Comparison of ENCODE assay signal across 27 cellular contexts in the genomic region with DNA sequence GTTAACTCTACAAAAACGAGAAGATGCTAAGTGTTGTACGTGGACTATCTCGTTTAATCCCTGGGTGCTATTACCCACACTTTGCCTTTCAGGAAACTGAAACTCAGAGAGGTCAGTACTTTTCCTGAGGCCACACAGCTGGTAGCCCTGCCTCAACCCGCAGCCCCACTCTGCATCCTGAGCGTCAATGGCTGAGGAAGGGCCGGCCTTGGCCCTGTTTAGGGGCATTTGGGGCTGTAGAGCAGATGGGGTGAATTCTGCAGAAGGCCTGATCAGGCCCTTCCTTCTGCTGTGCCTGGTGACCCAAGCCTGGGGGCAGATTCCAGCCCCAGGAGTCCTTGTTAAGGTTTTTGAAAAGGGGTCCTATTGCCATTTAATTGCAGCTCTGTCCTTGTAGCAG. TPM values are rescaled to one million over a fixed set of nuclear protein-coding genes. Genes with fewer than 3 reads are reported as not detected.
"Had no signal": no experiment of that assay in that cellular context is flagged by ENCODE, and none has a peak within 500 bp of the region (broad histone marks: within the 10 kb centered on the region; RNA-seq: fewer than 3 reads in every experiment).

No MANE protein-coding gene starts in this region.

- H3K4me3 Mint-ChIP-seq: activated B cell treated with CpG ODN at 0.5 μM for 24 hours; activated CD4-positive, alpha-beta T cell treated with anti-CD3 and anti-CD28 coated beads for 36 hours; activated naive CD4-positive, alpha-beta T cell treated with anti-CD3 and anti-CD28 coated beads for 36 hours; activated T-cell treated with anti-CD3 and anti-CD28 coated beads, Interleukin-2, amount 50 U/mL, for 4 hours; mesothelial cell of epicardium; naive thymus-derived CD8-positive, alpha-beta T cell had no signal

- H3K27ac ChIP-seq: adrenal gland, right atrium auricular region had no signal

- H3K9me3 Mint-ChIP-seq: activated B cell treated with CpG ODN at 0.5 μM for 24 hours; activated naive CD4-positive, alpha-beta T cell treated with anti-CD3 and anti-CD28 coated beads for 36 hours; activated T-cell treated with anti-CD3 and anti-CD28 coated beads, Interleukin-2, amount 50 U/mL, for 4 hours; mesothelial cell of epicardium; naive thymus-derived CD8-positive, alpha-beta T cell had no signal

- H3K4me3 ChIP-seq: adrenal gland, right atrium auricular region had no signal

- ATAC-seq: activated CD4-positive, alpha-beta T cell treated with anti-CD3 and anti-CD28 coated beads for 36 hours; activated T-cell treated with anti-CD3 and anti-CD28 coated beads, Interleukin-2, amount 50 U/mL, for 4 hours; left ventricle myocardium superior; naive thymus-derived CD8-positive, alpha-beta T cell had no signal

- DNase-seq: activated B cell treated with CpG ODN at 0.5 μM for 24 hours; activated CD4-positive, alpha-beta T cell treated with anti-CD3 and anti-CD28 coated beads for 36 hours; activated CD4-positive, alpha-beta T cell treated with anti-CD3 and anti-CD28 coated beads, Interleukin-2, amount 50 U/mL, for 4 hours; activated CD8-positive, alpha-beta memory T cell treated with anti-CD3 and anti-CD28 coated beads for 24 hours; activated CD8-positive, alpha-beta memory T cell treated with anti-CD3 and anti-CD28 coated beads, Interleukin-2, amount 50 U/mL, for 4 hours; activated effector memory CD4-positive, alpha-beta T cell treated with Interleukin-2 at 50 U/mL for 16 hours; activated naive CD4-positive, alpha-beta T cell treated with anti-CD3 and anti-CD28 coated beads for 36 hours; activated T-cell treated with anti-CD3 and anti-CD28 coated beads, Interleukin-2, amount 50 U/mL, for 4 hours; adrenal gland; central memory CD4-positive, alpha-beta T cell; dermis blood vessel endothelial cell; effector CD8-positive, alpha-beta T cell; foreskin melanocyte; head of caudate nucleus; hypothalamus; left ventricle myocardium superior; mammary epithelial cell; naive thymus-derived CD8-positive, alpha-beta T cell; stimulated activated CD4-positive, alpha-beta T cell treated with anti-CD3 and anti-CD28 coated beads, Interleukin-12 subunit alpha, Interleukin-12 subunit beta, amount 100 ng/mL, for 4 hours had no signal

- H3K27ac Mint-ChIP-seq: activated B cell treated with CpG ODN at 0.5 μM for 24 hours; activated naive CD4-positive, alpha-beta T cell treated with anti-CD3 and anti-CD28 coated beads for 36 hours; mesothelial cell of epicardium; progenitor cell of endocrine pancreas had no signal

- H3K36me3 Mint-ChIP-seq: mesothelial cell of epicardium; naive thymus-derived CD8-positive, alpha-beta T cell had no signal

- H3K9me3 ChIP-seq: adrenal gland, right atrium auricular region had no signal

- H3K27me3 ChIP-seq: adrenal gland, right atrium auricular region had no signal

- H3K36me3 ChIP-seq: adrenal gland, right atrium auricular region had no signal

- H3K27me3 Mint-ChIP-seq: activated CD4-positive, alpha-beta T cell treated with anti-CD3 and anti-CD28 coated beads for 36 hours had no signal

RNA-seq across cellular contexts. Expression of a gene that starts 3.7 kb away (rescaled TPM):
- total RNA-seq: activated B cell treated with CpG ODN at 0.5 μM for 24 hours; activated naive CD4-positive, alpha-beta T cell treated with anti-CD3 and anti-CD28 coated beads for 36 hours; adrenal gland; astrocyte; dermis blood vessel endothelial cell; mammary epithelial cell; mesothelial cell of epicardium; naive thymus-derived CD8-positive, alpha-beta T cell; osteocyte; progenitor cell of endocrine pancreas; right atrium auricular region; skeletal muscle tissue; T-helper 1 cell treated with Interleukin-12 subunit alpha and Interleukin-12 subunit beta and Interleukin-4 antibody, amounts not matched to agents 30 ng/mL and 1 ng/mL, for 36 hours; urinary bladder had no signal

RNA-seq across cellular contexts. Expression of a gene that starts 17.0 kb away (rescaled TPM):
- total RNA-seq: dermis blood vessel endothelial cell, progenitor cell of endocrine pancreas had no signal

RNA-seq across cellular contexts. Expression of a gene that starts 32.8 kb away (rescaled TPM):
- total RNA-seq: activated B cell treated with CpG ODN at 0.5 μM for 24 hours had no signal
